18 cellular contexts compared by ENCODE assay signal in the genomic region with DNA sequence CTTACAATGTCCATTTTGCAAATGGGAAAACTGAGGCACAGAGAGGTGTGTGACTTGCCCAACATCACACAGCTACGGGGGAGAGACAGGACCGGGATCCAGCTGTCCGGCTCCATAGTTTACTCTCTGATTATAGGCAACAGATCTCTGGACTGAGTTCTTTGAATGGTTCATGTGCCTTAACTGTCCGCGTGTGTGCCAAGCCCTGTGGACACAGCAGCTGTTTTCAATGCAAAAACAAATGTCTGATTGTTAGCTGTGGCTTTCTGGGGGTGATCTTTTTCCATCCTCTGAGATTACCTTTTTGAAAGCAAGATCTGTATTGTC.
DNase-seq lines count a peak whose midpoint lies in the region; ATAC-seq, FAIRE-seq and TF ChIP-seq lines count a peak whose summit lies in the region.
"Had no signal": no experiment of that assay in that cellular context is flagged by ENCODE, and none has a peak within 500 bp of the region (broad histone marks: within the 10 kb centered on the region; RNA-seq: fewer than 3 reads in every experiment).

No MANE protein-coding gene starts in this region.

- no peak for TF ChIP-seq POLR2A in endothelial cell of umbilical vein (IDR thresholded peaks at IDR 0.05; ENCODE audit: low read depth, low read length)
- TF ChIP-seq POLR2A in tibial nerve (IDR thresholded peaks at IDR 0.05), result no peak

- TF ChIP-seq EP300 in tibial nerve (IDR thresholded peaks at IDR 0.05), result no peak

- peak; percentile 1 for ATAC-seq in HG02973 (IDR thresholded peaks at IDR 0.05; ENCODE audit: unreplicated experiment)

- CTCF ChIA-PET in endothelial cell of umbilical vein (lab: Charles Lee), result interaction anchor here (0.6 to 2.4 kb wide), 7 partner anchors 17 to 1558 kb away, joined by 3 to 9 read pairs (median 5); no protein-coding TSS in a partner anchor

- H3K27me3 ChIP-seq in endothelial cell of umbilical vein (ENCODE audit: control insufficient read depth in 2 of 2, insufficient read depth in 2 of 2, low read length in 2 of 2) (no peaks in the 10 kb centered on the region), muscle layer of duodenum (ENCODE audit: low read depth, low read length) (no peaks in the 10 kb centered on the region), tibial nerve (no peaks in the 10 kb centered on the region)
- H3K27me3 ChIP-seq in effector memory CD4-positive, alpha-beta T cell (replicated peaks; ENCODE audit: control insufficient read depth, insufficient read depth, low read length, poor library complexity, severe bottlenecking), result no peaks in the 10 kb centered on the region
- H3K27me3 ChIP-seq: cardiac muscle cell, neural progenitor cell had no signal

- 53 to 54% methylated on average over 5 of the region's 5 CpGs for WGBS in tibial nerve, 2 donors

- FAIRE-seq in endothelial cell of umbilical vein (lab: Jason Lieb, UNC), result no peak

- intact Hi-C loops in endothelial cell of umbilical vein (cut with micrococcal nuclease), result loop anchor here (2.0 kb wide), 2 partner anchors 14 to 612 kb away; no protein-coding TSS in a partner anchor

- H3K9me3 ChIP-seq in endothelial cell of umbilical vein (replicated peaks; ENCODE audit: control insufficient read depth, insufficient read depth, low read length) (no peaks in the 10 kb centered on the region), muscle layer of duodenum (ENCODE audit: control insufficient read depth in 1 of 2, low read length in 2 of 2) (no peaks in the 10 kb centered on the region), tibial nerve (no peaks in the 10 kb centered on the region)
- no peaks in the 10 kb centered on the region for H3K9me3 ChIP-seq in effector memory CD4-positive, alpha-beta T cell (ENCODE audit: control insufficient read depth, low read length)

- POLR2A ChIA-PET in endothelial cell of umbilical vein (lab: Charles Lee), result no interaction called here

- H3K9me1 ChIP-seq in endothelial cell of umbilical vein (replicated peaks; ENCODE audit: control insufficient read depth, extremely low read depth, insufficient read depth, low read length), result no peaks in the 10 kb centered on the region

- H2AFZ ChIP-seq in endothelial cell of umbilical vein (ENCODE audit: low read depth, low read length), result no peak overlapping the region
- H2AFZ ChIP-seq: neural progenitor cell had no signal

- H3K4me3 ChIP-seq in endothelial cell of umbilical vein (replicated peaks in 1 of 3; ENCODE audit: insufficient read depth in 1 of 3, low read depth in 1 of 3, low read length in 3 of 3) (no peak overlapping the region), muscle layer of duodenum (ENCODE audit: low read depth in 1 of 2, low read length in 2 of 2) (no peak overlapping the region), tibial nerve (no peak overlapping the region)
- no peak overlapping the region for H3K4me3 ChIP-seq in effector memory CD4-positive, alpha-beta T cell (ENCODE audit: insufficient read depth, low read depth, low read length, poor library complexity, severe bottlenecking)
- H3K4me3 ChIP-seq: cardiac muscle cell, neural progenitor cell had no signal

- peak overlapping the region; percentile 34 for H3K9ac ChIP-seq in endothelial cell of umbilical vein (replicated peaks; ENCODE audit: extremely low read depth, insufficient read depth, low read length)
- H3K9ac ChIP-seq: neural progenitor cell had no signal

- H3K36me3 ChIP-seq in endothelial cell of umbilical vein (ENCODE audit: control insufficient read depth in 2 of 2, extremely low read depth in 1 of 2, insufficient read depth in 2 of 2, low read length in 2 of 2), result peaks cover 30 to 32% of the 10 kb centered on the region in 2 experiments
- peaks cover 44 to 53% of the 10 kb centered on the region in 2 donors for H3K36me3 ChIP-seq in muscle layer of duodenum (ENCODE audit: control insufficient read depth in 1 of 2, insufficient read depth in 2 of 2, low read length in 2 of 2)
- peaks cover 0 to 72% (median 6%) of the 10 kb centered on the region in 3 donors for H3K36me3 ChIP-seq in tibial nerve
- no peaks in the 10 kb centered on the region for H3K36me3 ChIP-seq in effector memory CD4-positive, alpha-beta T cell (ENCODE audit: control insufficient read depth, insufficient read depth, low read length)
- H3K36me3 ChIP-seq: neural progenitor cell had no signal

- peaks cover 2% of the 10 kb centered on the region for H4K20me1 ChIP-seq in endothelial cell of umbilical vein (replicated peaks; ENCODE audit: control insufficient read depth, extremely low read depth, insufficient read depth, low read length)

- H3K4me1 ChIP-seq in endothelial cell of umbilical vein (ENCODE audit: control insufficient read depth, extremely low read depth, insufficient read depth, low read length), result peaks cover 21% of the 10 kb centered on the region
- peaks cover 23 to 88% of the 10 kb centered on the region in 2 donors for H3K4me1 ChIP-seq in muscle layer of duodenum (ENCODE audit: control insufficient read depth in 1 of 2, insufficient read depth in 2 of 2, low read length in 2 of 2)
- H3K4me1 ChIP-seq in tibial nerve, result peaks cover 0 to 76% (median 40%) of the 10 kb centered on the region in 4 donors
- no peaks in the 10 kb centered on the region for H3K4me1 ChIP-seq in effector memory CD4-positive, alpha-beta T cell (ENCODE audit: control insufficient read depth, insufficient read depth, low read length, poor library complexity, severe bottlenecking)
- H3K4me1 ChIP-seq: neural progenitor cell had no signal

- no peak for DNase-seq in endothelial cell of umbilical vein (ENCODE audit: low read depth, low spot score)
- DNase-seq in tibial nerve (ENCODE audit: low spot score in 2 of 2), result no peak
- no peak for DNase-seq in effector memory CD4-positive, alpha-beta T cell
- DNase-seq in cerebellar nuclear complex (lab: John Stamatoyannopoulos, UW), result no peak
- DNase-seq in NAMALWA (ENCODE audit: low spot score), result no peak
- no peak for DNase-seq in stimulated activated CD4-positive, alpha-beta T cell treated with anti-CD3 and anti-CD28 coated beads, Interleukin-4, amount 100 ng/mL, for 24 hours
- DNase-seq: activated CD4-positive, alpha-beta T cell treated with anti-CD3 and anti-CD28 coated beads, Interleukin-2, amount 50 U/mL, for 48 hours; activated gamma-delta T cell; CD8-positive, alpha-beta memory T cell; GF-D8; islet precursor cell; NCI-H2107; stimulated activated CD4-positive, alpha-beta T cell treated with anti-CD3 and anti-CD28 coated beads, Interleukin-2, amount 100 ng/mL, for 24 hours; stimulated activated naive CD4-positive, alpha-beta T cell had no signal

- H3K4me2 ChIP-seq in endothelial cell of umbilical vein (ENCODE audit: insufficient read depth, low read length), result no peak overlapping the region
- H3K4me2 ChIP-seq: neural progenitor cell had no signal

- no peaks in the 10 kb centered on the region for H3K79me2 ChIP-seq in endothelial cell of umbilical vein (ENCODE audit: control insufficient read depth, insufficient read depth, low read length)

- H3K27ac ChIP-seq in endothelial cell of umbilical vein (ENCODE audit: insufficient read depth, low read depth, low read length) (peak overlapping the region; percentile 38), muscle layer of duodenum (ENCODE audit: low read length) (peak overlapping the region; percentile 11), tibial nerve (peak overlapping the region in 3 of 4 donors; percentile 45 to 81 (median 79))
- no peak overlapping the region for H3K27ac ChIP-seq in effector memory CD4-positive, alpha-beta T cell (ENCODE audit: insufficient read depth, low read length, poor library complexity, severe bottlenecking)
- H3K27ac ChIP-seq: cardiac muscle cell, neural progenitor cell had no signal

- TF ChIP-seq CTCF in endothelial cell of umbilical vein (IDR thresholded peaks at IDR 0.05; ENCODE audit: extremely low read depth in 1 of 2, insufficient read depth in 1 of 2, low read depth in 1 of 2, low read length in 2 of 2) (no peak), tibial nerve (IDR thresholded peaks at IDR 0.05) (no peak)

- no TSS peak for BruUV-seq in endothelial cell of umbilical vein (replicated peaks; lab: Mats Ljungman, UMichigan)

- dilution Hi-C loops in endothelial cell of umbilical vein (cut with MboI; ENCODE audit: extremely low pct_ligation_motif_present, low sequenced_read_pairs), result no loop called here

TF ChIP-seq in endothelial cell of umbilical vein, 7 proteins besides CTCF, POLR2A, EP300 and RAD21:
- TF ChIP-seq FOS (IDR thresholded peaks at IDR 0.05; ENCODE audit: borderline replicate concordance, insufficient read depth, low read length) (no peak), JUN (IDR thresholded peaks at IDR 0.05; ENCODE audit: borderline replicate concordance, insufficient read depth, insufficient read length, low read depth) (no peak), EZH2 (IDR thresholded peaks at IDR 0.05; ENCODE audit: borderline replicate concordance, low read depth, low read length, severe bottlenecking) (no peak), GATA2 (IDR thresholded peaks at IDR 0.05; ENCODE audit: insufficient read depth, insufficient read length, low read depth, low read length) (no peak), MYC (IDR thresholded peaks at IDR 0.05; ENCODE audit: low read depth, low read length) (no peak), POLR2AphosphoS5 (IDR thresholded peaks at IDR 0.05; ENCODE audit: insufficient read depth, low read depth, low read length) (no peak)
- TF ChIP-seq, protein P1, sequence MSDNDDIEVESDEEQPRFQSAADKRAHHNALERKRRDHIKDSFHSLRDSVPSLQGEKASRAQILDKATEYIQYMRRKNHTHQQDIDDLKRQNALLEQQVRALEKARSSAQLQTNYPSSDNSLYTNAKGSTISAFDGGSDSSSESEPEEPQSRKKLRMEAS (IDR thresholded peaks at IDR 0.05; ENCODE audit: insufficient read depth, insufficient read length), result no peak
